Comparison of ENCODE assay signal across 10 cellular contexts in the genomic region with DNA sequence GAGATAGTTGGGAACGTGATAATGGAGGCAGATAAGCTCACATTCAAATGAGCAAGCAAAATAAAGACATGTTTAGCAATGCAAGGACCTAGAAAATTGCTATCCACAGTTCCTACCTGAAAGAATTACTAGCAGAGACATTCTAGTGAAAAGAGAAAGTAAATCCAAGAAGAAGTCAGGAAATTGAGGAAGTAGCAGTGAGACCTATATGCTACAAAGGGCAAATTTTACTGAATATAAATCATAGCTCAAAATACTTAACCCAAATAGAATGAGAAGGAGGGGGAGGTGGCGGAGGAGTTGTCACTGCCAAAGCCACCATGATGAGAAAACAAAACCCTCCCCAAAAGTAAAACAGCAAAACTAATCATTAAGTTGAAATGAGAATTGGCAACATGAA. TPM values are rescaled to one million over a fixed set of nuclear protein-coding genes. Genes with fewer than 3 reads are reported as not detected.
DNase-seq lines count a peak whose midpoint lies in the region; ATAC-seq and TF ChIP-seq lines count a peak whose summit lies in the region.
"Had no signal": no experiment of that assay in that cellular context is flagged by ENCODE, and none has a peak within 500 bp of the region (broad histone marks: within the 10 kb centered on the region; RNA-seq: fewer than 3 reads in every experiment).

No MANE protein-coding gene starts in this region.

- H3K27ac ChIP-seq in mammary epithelial cell (ENCODE audit: insufficient read depth, low read depth, low read length) = no peak overlapping the region
- no peak overlapping the region for H3K27ac ChIP-seq in CD8-positive, alpha-beta memory T cell (ENCODE audit: low read depth, low read length)

- no peaks in the 10 kb centered on the region for H3K27me3 ChIP-seq in mammary epithelial cell (ENCODE audit: insufficient read depth, low read length)
- no peaks in the 10 kb centered on the region for H3K27me3 ChIP-seq in CD8-positive, alpha-beta memory T cell (ENCODE audit: insufficient read depth, low read length, poor library complexity, severe bottlenecking)

- WGBS in mammary epithelial cell (ENCODE audit: low coverage, missing lambda C conversion rate) = 68% methylated on average over 2 of the region's 2 CpGs

- H2AFZ ChIP-seq in mammary epithelial cell (ENCODE audit: low read depth, low read length) = no peak overlapping the region
- H2AFZ ChIP-seq: GM23338 had no signal

- no peaks in the 10 kb centered on the region for H3K36me3 ChIP-seq in mammary epithelial cell (ENCODE audit: insufficient read depth, low read length)
- H3K36me3 ChIP-seq in CD8-positive, alpha-beta memory T cell (ENCODE audit: insufficient read depth, low read length) = no peaks in the 10 kb centered on the region

- POLR2A ChIA-PET in MCF 10A (lab: Yijun Ruan, JAX) = interaction anchor here (1.2 kb wide), 1 partner anchor 10 kb away, joined by 5 read pairs; no protein-coding TSS in a partner anchor
- POLR2A ChIA-PET in CD8-positive, alpha-beta memory T cell (lab: Charles Lee) = no interaction called here

- CTCF ChIA-PET in MCF 10A (lab: Yijun Ruan, JAX) (no interaction called here), mammary epithelial cell (lab: Charles Lee; ENCODE audit: low non-redundant PET) (interaction anchor here (0.6 to 0.7 kb wide), 2 partner anchors 66 to 124 kb away, joined by 4 to 5 read pairs; no protein-coding TSS in a partner anchor)
- CTCF ChIA-PET in CD8-positive, alpha-beta memory T cell (lab: Charles Lee) = no interaction called here

- H3K27ac Mint-ChIP-seq in MCF 10A (ENCODE audit: low read depth, unreplicated experiment) = peak overlapping the region; percentile 51
- no peak overlapping the region for H3K27ac Mint-ChIP-seq in CD8-positive, alpha-beta memory T cell
- H3K27ac Mint-ChIP-seq: GM23338 had no signal

- no peak overlapping the region for H3K9ac ChIP-seq in mammary epithelial cell (ENCODE audit: insufficient read depth, low read length)

- no peak overlapping the region for H3K4me3 Mint-ChIP-seq in MCF 10A (ENCODE audit: unreplicated experiment)
- no peak overlapping the region for H3K4me3 Mint-ChIP-seq in CD8-positive, alpha-beta memory T cell
- H3K4me3 Mint-ChIP-seq: CD14-positive monocyte, GM23338 had no signal

- H3K4me3 ChIP-seq in mammary epithelial cell (replicated peaks in 1 of 3; ENCODE audit: insufficient read depth in 1 of 3, low read depth in 2 of 3, low read length in 3 of 3) = no peak overlapping the region
- no peak overlapping the region for H3K4me3 ChIP-seq in CD8-positive, alpha-beta memory T cell (ENCODE audit: low read length)
- H3K4me3 ChIP-seq: GM23338 had no signal

- H3K4me2 ChIP-seq in mammary epithelial cell (ENCODE audit: insufficient read depth, low read depth, low read length) = no peak overlapping the region
- H3K4me2 ChIP-seq: GM23338 had no signal

- intact Hi-C loops in MCF 10A (cut with micrococcal nuclease) = no loop called here
- intact Hi-C loops in mammary epithelial cell (cut with micrococcal nuclease) = no loop called here
- intact Hi-C loops in left colon (cut with DNase I, micrococcal nuclease) = no loop called here

- dilution Hi-C loops in mammary epithelial cell (cut with HindIII; ENCODE audit: low sequenced_read_pairs) = no loop called here

- peak; percentile 63 for ATAC-seq in left colon
- ATAC-seq: GM23338 had no signal

- H3K4me1 Mint-ChIP-seq in MCF 10A (ENCODE audit: insufficient read depth, unreplicated experiment) = peaks cover 2% of the 10 kb centered on the region
- no peaks in the 10 kb centered on the region for H3K4me1 Mint-ChIP-seq in CD8-positive, alpha-beta memory T cell
- H3K4me1 Mint-ChIP-seq: GM23338 had no signal

- DNase-seq in MCF 10A (ENCODE audit: unreplicated experiment) (no peak), mammary epithelial cell (no peak), MV-4-11 (lab: John Stamatoyannopoulos, UW) (peak; percentile 49), left colon (no peak), NCI-H510A treated with DMSO at 0.1 percent for 48 hours (lab: John Stamatoyannopoulos, UW) (no peak)
- DNase-seq in CD8-positive, alpha-beta memory T cell = no peak
- DNase-seq: DMS53, H7 had no signal

- peaks cover 37% of the 10 kb centered on the region for H3K36me3 Mint-ChIP-seq in MCF 10A (ENCODE audit: insufficient read depth, unreplicated experiment)
- H3K36me3 Mint-ChIP-seq in CD8-positive, alpha-beta memory T cell = peaks cover 0 to 3% (median 0%) of the 10 kb centered on the region in 3 donors
- H3K36me3 Mint-ChIP-seq: CD14-positive monocyte had no signal

- H3K9me3 ChIP-seq in mammary epithelial cell (replicated peaks; ENCODE audit: insufficient read depth, low read length) = no peaks in the 10 kb centered on the region
- H3K9me3 ChIP-seq in CD8-positive, alpha-beta memory T cell (ENCODE audit: low read length) = no peaks in the 10 kb centered on the region

- H3K4me1 ChIP-seq in mammary epithelial cell (ENCODE audit: insufficient read depth, low read length) = no peaks in the 10 kb centered on the region
- no peaks in the 10 kb centered on the region for H3K4me1 ChIP-seq in CD8-positive, alpha-beta memory T cell (ENCODE audit: insufficient read depth, low read length)

- H3K27me3 Mint-ChIP-seq in MCF 10A (ENCODE audit: insufficient read depth, unreplicated experiment) = no peaks in the 10 kb centered on the region
- H3K27me3 Mint-ChIP-seq in CD8-positive, alpha-beta memory T cell = peaks cover 3 to 24% of the 10 kb centered on the region in 2 donors

- TF ChIP-seq CTCF in MCF 10A (IDR thresholded peaks at IDR 0.05; ENCODE audit: unreplicated experiment) (no peak), mammary epithelial cell (conservative IDR thresholded peaks at IDR 0.05 in 1 of 2, IDR thresholded peaks at IDR 0.05 in 1 of 2; ENCODE audit: extremely low read depth in 1 of 2, insufficient read depth in 1 of 2, low read depth in 1 of 2, low read length in 2 of 2) (no peak)

- H4K20me1 ChIP-seq in mammary epithelial cell (ENCODE audit: insufficient read depth, low read length) = no peaks in the 10 kb centered on the region

- BruUV-seq in MCF 10A (replicated peaks; lab: Mats Ljungman, UMichigan) (no TSS peak), mammary epithelial cell (replicated peaks; lab: Mats Ljungman, UMichigan) (no TSS peak)

- H3K9me3 Mint-ChIP-seq in MCF 10A (ENCODE audit: unreplicated experiment) = no peaks in the 10 kb centered on the region
- H3K9me3 Mint-ChIP-seq in CD8-positive, alpha-beta memory T cell = peaks cover 0 to 4% (median 0%) of the 10 kb centered on the region in 5 donors

- in situ Hi-C loops in mammary epithelial cell (cut with MboI; ENCODE audit: low sequenced_read_pairs in 2 of 2) = no loop called here

- no peaks in the 10 kb centered on the region for H3K79me2 ChIP-seq in mammary epithelial cell (ENCODE audit: insufficient read depth, low read length)

RNA-seq across cellular contexts. Expression of gene PITPNM3, which starts 39.3 kb away (rescaled TPM):
- total RNA-seq in MCF 10A (2022) = 22.8 and 30.6 TPM in 2 replicates
- 10 to 100 TPM; 13.3 to 16.5 TPM for total RNA-seq in mammary epithelial cell
- polyA plus RNA-seq in mammary epithelial cell = 8.2 TPM
- 24.1 TPM for polyA minus RNA-seq in mammary epithelial cell
- 10 to 100 TPM; 13.7 to 19.0 TPM for total RNA-seq in left colon
- under 1 TPM; 0.40 to 0.50 TPM for total RNA-seq in CD8-positive, alpha-beta memory T cell
- not detected for polyA plus RNA-seq in CD8-positive, alpha-beta memory T cell
- polyA plus RNA-seq: CD14-positive monocyte had no signal

Comparison
In these comparisons a context has a peak if more than half of its experiments do, and no peak if none do; other contexts are left out.
1. RNA of gene PITPNM3, which starts 39.3 kb away (total RNA-seq): 22.8 to 30.6 TPM in MCF 10A, 13.7 to 19.0 TPM in left colon and 13.3 to 16.5 TPM in mammary epithelial cell; 0.40 to 0.50 TPM in CD8-positive, alpha-beta memory T cell; every median in the first group is over 4 times any median in the second.